ENCODE assay signal across 8 cellular contexts in the genomic region with DNA sequence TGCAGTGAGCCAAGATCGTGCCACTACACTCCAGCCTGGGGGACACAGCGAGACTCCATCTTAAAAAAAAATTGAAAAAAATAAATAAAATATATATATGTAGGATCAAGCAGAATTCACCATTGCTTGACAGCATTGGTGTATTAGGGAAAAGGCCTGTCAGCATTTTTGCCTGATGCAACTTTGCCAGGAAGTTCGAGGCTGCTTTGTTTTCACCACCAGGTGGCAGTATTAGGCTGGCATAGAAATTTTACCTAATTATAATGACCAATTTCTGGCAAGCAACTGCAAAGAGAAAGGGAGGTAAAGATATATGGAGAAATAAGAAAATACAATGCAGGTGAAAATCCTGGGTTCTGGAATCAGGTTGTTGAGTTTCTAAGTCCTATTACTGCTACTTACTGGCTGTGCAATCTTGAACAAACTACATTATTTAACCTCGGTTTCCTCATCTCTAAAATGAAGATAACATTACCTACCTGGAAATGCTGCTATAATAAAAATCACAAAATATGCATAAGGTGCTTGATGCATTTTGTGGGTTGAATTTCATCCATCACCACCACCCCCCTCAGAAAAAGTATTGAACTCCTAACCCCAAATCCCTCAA. TPM values are rescaled to one million over a fixed set of nuclear protein-coding genes. Genes with fewer than 3 reads are reported as not detected.
DNase-seq lines count a peak whose midpoint lies in the region; ATAC-seq, FAIRE-seq and TF ChIP-seq lines count a peak whose summit lies in the region.

No MANE protein-coding gene starts in this region.

- no peaks in the 10 kb centered on the region for H3K27me3 Mint-ChIP-seq in neural crest cell (ENCODE audit: low read depth)

- no peak overlapping the region for H2AFZ ChIP-seq in fibroblast of lung (ENCODE audit: low read length)

- no peak overlapping the region for H3K4me3 ChIP-seq in fibroblast of lung (replicated peaks in 1 of 4; ENCODE audit: control extremely low read depth in 1 of 4, insufficient read depth in 1 of 4, low read depth in 3 of 4, low read length in 4 of 4)

- H3K4me1 ChIP-seq in fibroblast of lung (ENCODE audit: control insufficient read depth, extremely low read depth, insufficient read depth, low read length), result peaks cover 25% of the 10 kb centered on the region

- no peaks in the 10 kb centered on the region for H3K9me3 ChIP-seq in fibroblast of lung (ENCODE audit: control insufficient read depth, insufficient read depth, low read depth, low read length)

- no peak overlapping the region for H3K27ac Mint-ChIP-seq in neural crest cell (ENCODE audit: unreplicated experiment)

- H3K36me3 ChIP-seq in fibroblast of lung (ENCODE audit: control insufficient read depth, insufficient read depth, low read length), result peaks cover under 1% of the 10 kb centered on the region

- no peaks in the 10 kb centered on the region for H3K27me3 ChIP-seq in fibroblast of lung (ENCODE audit: control insufficient read depth, insufficient read depth, low read length)

- no peak overlapping the region for H3K4me3 Mint-ChIP-seq in neural crest cell

- no peak overlapping the region for H3K27ac ChIP-seq in fibroblast of lung (ENCODE audit: insufficient read depth, low read length)

- ATAC-seq in HG03571 (IDR thresholded peaks at IDR 0.05; ENCODE audit: unreplicated experiment), result no peak

- H3K4me2 ChIP-seq in fibroblast of lung (ENCODE audit: extremely low read depth, insufficient read depth, low read length), result no peak overlapping the region

- peak; percentile 41 for DNase-seq in D721Med (ENCODE audit: insufficient read length, low spot score)
- DNase-seq in Kasumi-1 (lab: John Stamatoyannopoulos, UW), result peak; percentile 51 to 73
- peak; percentile 37 for DNase-seq in RCC 7860 (ENCODE audit: low spot score)
- peak; percentile 70 to 72 for DNase-seq in activated T-cell treated with anti-CD3 and anti-CD28 coated beads, Interleukin-2, amount 50 U/mL, for 48 hours
- peak; percentile 57 to 88 for DNase-seq in fibroblast of lung (ENCODE audit: low read depth in 2 of 2)
- peak; percentile 66 for DNase-seq in neural crest cell (ENCODE audit: low read depth, low spot score)
- peak; percentile 75 for DNase-seq in urothelium cell line (ENCODE audit: low spot score)

- no peaks in the 10 kb centered on the region for H4K20me1 ChIP-seq in fibroblast of lung (ENCODE audit: control insufficient read depth, extremely low read depth, insufficient read depth, low read length)

- peak; percentile 29 for FAIRE-seq in D721Med (lab: Jason Lieb, UNC)
- peak; percentile 57 for FAIRE-seq in RCC 7860 (lab: Jason Lieb, UNC)
- FAIRE-seq in urothelium cell line (lab: Jason Lieb, UNC), result no peak

- H3K9ac ChIP-seq in fibroblast of lung (ENCODE audit: insufficient read depth, low read length), result no peak overlapping the region

- H3K79me2 ChIP-seq in fibroblast of lung (ENCODE audit: control insufficient read depth, insufficient read depth, low read length), result no peaks in the 10 kb centered on the region

- H3K4me1 Mint-ChIP-seq in neural crest cell, result peaks cover 10% of the 10 kb centered on the region

- peak; percentile 83 for TF ChIP-seq CTCF in D721Med (IDR thresholded peaks at IDR 0.05; ENCODE audit: insufficient read depth, missing control alignments)
- peak; percentile 78 to 88 for TF ChIP-seq CTCF in fibroblast of lung (conservative IDR thresholded peaks at IDR 0.05 in 1 of 2, IDR thresholded peaks at IDR 0.05 in 1 of 2; ENCODE audit: low read depth in 1 of 2, low read length in 2 of 2)
- TF ChIP-seq CTCF in neural crest cell (conservative IDR thresholded peaks at IDR 0.05), result peak; percentile 97

- no peaks in the 10 kb centered on the region for H3K9me3 Mint-ChIP-seq in neural crest cell

- H3K36me3 Mint-ChIP-seq in neural crest cell (ENCODE audit: low read depth), result no peaks in the 10 kb centered on the region

RNA-seq across cellular contexts. Expression of gene LAYN, which starts 24.7 kb away (rescaled TPM):
- total RNA-seq in fibroblast of lung (55.7 and 117 TPM in 2 replicates), neural crest cell (3.8 and 4.4 TPM in 2 replicates)
- polyA plus RNA-seq in fibroblast of lung, result 94.0 and 140 TPM in 2 replicates
- polyA plus RNA-seq in fibroblast of lung (2012), result 57.5 and 73.8 TPM in 2 replicates
- polyA minus RNA-seq in fibroblast of lung (ENCODE audit: low replicate concordance), result 47.5 and 86.9 TPM in 2 replicates

RNA-seq across cellular contexts. Expression of gene SIK2, which starts 37.0 kb away (rescaled TPM):
- total RNA-seq in fibroblast of lung (11.0 and 16.3 TPM in 2 replicates), neural crest cell (21.8 and 24.7 TPM in 2 replicates)
- 19.3 and 20.1 TPM in 2 replicates for polyA plus RNA-seq in fibroblast of lung
- polyA plus RNA-seq in fibroblast of lung (2012), result 10.0 and 14.1 TPM in 2 replicates
- 57.2 and 78.5 TPM in 2 replicates for polyA minus RNA-seq in fibroblast of lung (ENCODE audit: low replicate concordance)

RNA-seq across cellular contexts. Expression of gene HOATZ, which starts 50.6 kb away (rescaled TPM):
- total RNA-seq in fibroblast of lung, result not detected in 2 replicates
- polyA plus RNA-seq in fibroblast of lung, result not detected in 2 replicates
- polyA plus RNA-seq in fibroblast of lung (2012), result 0.09 and 0.20 TPM in 2 replicates
- not detected in 2 replicates for polyA minus RNA-seq in fibroblast of lung (ENCODE audit: low replicate concordance)
- total RNA-seq in neural crest cell, result not detected in 2 replicates

RNA-seq across cellular contexts. Expression of gene BTG4, which starts 53.0 kb away (rescaled TPM):
- under 0.01 and 0.33 TPM in 2 replicates for total RNA-seq in fibroblast of lung
- 0.08 and 0.09 TPM in 2 replicates for polyA plus RNA-seq in fibroblast of lung
- not detected in 2 replicates for polyA plus RNA-seq in fibroblast of lung (2012)
- polyA minus RNA-seq in fibroblast of lung (ENCODE audit: low replicate concordance), result not detected in 2 replicates
- not detected in 2 replicates for total RNA-seq in neural crest cell

Comparison
In these comparisons a context has a peak if more than half of its experiments do, and no peak if none do; other contexts are left out.
1. RNA of gene LAYN, which starts 24.7 kb away (total RNA-seq): 55.7 to 117 TPM in fibroblast of lung; 3.8 to 4.4 TPM in neural crest cell; every median in the first group is over 10 times any median in the second.
2. Peak in every context shown above with its lines, with median percentiles within 50 percentile points of each other: DNase-seq and CTCF ChIP-seq.